ENCODE assay signal across 14 cellular contexts in genomic region chr22:40114411-40114810, GRCh38.
DNase-seq lines count a peak whose midpoint lies in the region; ATAC-seq and TF ChIP-seq lines count a peak whose summit lies in the region.
"Had no signal": no experiment of that assay in that cellular context is flagged by ENCODE, and none has a peak within 500 bp of the region (broad histone marks: within the 10 kb centered on the region; RNA-seq: fewer than 3 reads in every experiment).

No MANE protein-coding gene starts in this region.

- peaks cover 38 to 86% (median 74%) of the 10 kb centered on the region in 4 donors for H3K4me1 Mint-ChIP-seq in CD4-positive, CD25-positive, alpha-beta regulatory T cell
- peaks cover 95% of the 10 kb centered on the region for H3K4me1 Mint-ChIP-seq in CD4-positive, alpha-beta T cell (ENCODE audit: low read depth)
- H3K4me1 Mint-ChIP-seq in naive thymus-derived CD8-positive, alpha-beta T cell: peaks cover 42 to 91% (median 89%) of the 10 kb centered on the region in 4 donors

- H3K27me3 ChIP-seq in CD4-positive, CD25-positive, alpha-beta regulatory T cell (ENCODE audit: control insufficient read depth, insufficient read depth, low read length): no peaks in the 10 kb centered on the region
- H3K27me3 ChIP-seq in CD4-positive, alpha-beta T cell (ENCODE audit: control insufficient read depth, insufficient read depth, low read length): no peaks in the 10 kb centered on the region
- H3K27me3 ChIP-seq in A673 (replicated peaks; ENCODE audit: insufficient read depth, low read depth, low read length, poor library complexity): no peaks in the 10 kb centered on the region

- H3K27me3 Mint-ChIP-seq in CD4-positive, CD25-positive, alpha-beta regulatory T cell: no peaks in the 10 kb centered on the region
- no peaks in the 10 kb centered on the region for H3K27me3 Mint-ChIP-seq in CD4-positive, alpha-beta T cell
- no peaks in the 10 kb centered on the region for H3K27me3 Mint-ChIP-seq in naive thymus-derived CD8-positive, alpha-beta T cell
- H3K27me3 Mint-ChIP-seq: IgD-negative memory B cell had no signal

- CTCF ChIA-PET in CD4-positive, alpha-beta T cell (lab: Charles Lee): no interaction called here
- CTCF ChIA-PET in A673 (lab: Charles Lee): no interaction called here

- no TSS peak for BruUV-seq in A673 (replicated peaks; lab: Mats Ljungman, UMichigan)

- H3K36me3 ChIP-seq in CD4-positive, CD25-positive, alpha-beta regulatory T cell (ENCODE audit: control insufficient read depth, insufficient read depth, low read length): peaks cover 16% of the 10 kb centered on the region
- H3K36me3 ChIP-seq in A673 (ENCODE audit: insufficient read depth, low read length, poor library complexity, severe bottlenecking): no peaks in the 10 kb centered on the region

- POLR2A ChIA-PET in CD4-positive, alpha-beta T cell (lab: Charles Lee): interaction anchor here (0.5 to 5.6 kb wide), 2 partner anchors 70 to 129 kb away, joined by 3 to 46 read pairs; no protein-coding TSS in a partner anchor
- POLR2A ChIA-PET in naive thymus-derived CD8-positive, alpha-beta T cell (lab: Charles Lee): interaction anchor here (1.7 kb wide), 1 partner anchor 70 kb away, joined by 6 read pairs; no protein-coding TSS in a partner anchor
- POLR2A ChIA-PET in A673 (lab: Charles Lee; ENCODE audit: low non-redundant PET): no interaction called here

- H3K4me3 Mint-ChIP-seq in CD4-positive, CD25-positive, alpha-beta regulatory T cell: peak overlapping the region in 1 of 4 donors; percentile 50
- no peak overlapping the region for H3K4me3 Mint-ChIP-seq in CD4-positive, alpha-beta T cell
- H3K4me3 Mint-ChIP-seq in naive thymus-derived CD8-positive, alpha-beta T cell: peak overlapping the region in 5 of 10 donors; percentile 15 to 39 (median 26)
- H3K4me3 Mint-ChIP-seq: CD14-positive monocyte had no signal

- H3K27ac ChIP-seq in CD4-positive, CD25-positive, alpha-beta regulatory T cell (ENCODE audit: insufficient read depth, low read length, poor library complexity, severe bottlenecking): no peak overlapping the region
- H3K27ac ChIP-seq in CD4-positive, alpha-beta T cell (ENCODE audit: low read depth, low read length): no peak overlapping the region
- H3K27ac ChIP-seq in VCaP: peak overlapping the region; percentile 37
- no peak overlapping the region for H3K27ac ChIP-seq in A673 (ENCODE audit: low read depth, low read length, poor library complexity, severe bottlenecking)
- H3K27ac ChIP-seq: A549, GM23248 had no signal

- no peak for DNase-seq in CD4-positive, CD25-positive, alpha-beta regulatory T cell
- DNase-seq in CD4-positive, alpha-beta T cell: no peak
- no peak for DNase-seq in naive thymus-derived CD8-positive, alpha-beta T cell
- DNase-seq in A673 (ENCODE audit: low spot score) (no peak), sciatic nerve (ENCODE audit: low spot score) (no peak)
- DNase-seq: DMS79, GM23248 had no signal

- H3K4me3 ChIP-seq in CD4-positive, CD25-positive, alpha-beta regulatory T cell (ENCODE audit: low read depth, low read length): no peak overlapping the region
- no peak overlapping the region for H3K4me3 ChIP-seq in A673 (ENCODE audit: low read depth, low read length, poor library complexity, severe bottlenecking)
- H3K4me3 ChIP-seq: A549, GM12878, GM23248 had no signal

- H3K9me3 ChIP-seq in CD4-positive, CD25-positive, alpha-beta regulatory T cell (ENCODE audit: control insufficient read depth in 2 of 2, low read length in 2 of 2): no peaks in the 10 kb centered on the region
- H3K9me3 ChIP-seq in CD4-positive, alpha-beta T cell (ENCODE audit: control insufficient read depth, low read length): no peaks in the 10 kb centered on the region
- no peaks in the 10 kb centered on the region for H3K9me3 ChIP-seq in A673 (ENCODE audit: low read depth, low read length, poor library complexity, severe bottlenecking)
- H3K9me3 ChIP-seq: A549 had no signal

- no peak for ATAC-seq in CD4-positive, CD25-positive, alpha-beta regulatory T cell (ENCODE audit: low read depth in 2 of 2)
- no peak for ATAC-seq in CD4-positive, alpha-beta T cell (ENCODE audit: poor library complexity)
- ATAC-seq in naive thymus-derived CD8-positive, alpha-beta T cell: no peak
- ATAC-seq in sciatic nerve: no peak
- no peak for ATAC-seq in GM19351 (IDR thresholded peaks at IDR 0.05; ENCODE audit: unreplicated experiment)
- ATAC-seq: A549, GM12878, HCT116 had no signal

- H3K27ac Mint-ChIP-seq in CD4-positive, CD25-positive, alpha-beta regulatory T cell: peak overlapping the region in 2 of 3 donors; percentile 35 to 71
- peak overlapping the region; percentile 87 for H3K27ac Mint-ChIP-seq in CD4-positive, alpha-beta T cell
- peak overlapping the region in 9 of 10 donors; percentile 10 to 89 (median 86) for H3K27ac Mint-ChIP-seq in naive thymus-derived CD8-positive, alpha-beta T cell

- no peak for TF ChIP-seq CTCF in CD4-positive, alpha-beta T cell (IDR thresholded peaks at IDR 0.05)
- TF ChIP-seq CTCF in VCaP (conservative IDR thresholded peaks at IDR 0.05) (no peak), A673 (conservative IDR thresholded peaks at IDR 0.05; ENCODE audit: low read depth, low read length) (no peak)

- intact Hi-C loops in CD4-positive, alpha-beta T cell (cut with DNase I, micrococcal nuclease): loop anchor here (5.0 to 10.0 kb wide), 2 partner anchors 52 to 60 kb away; partner anchors contain the start of gene TNRC6B (in 1 of the 2)
- intact Hi-C loops in A673 (cut with micrococcal nuclease; ENCODE audit: unreplicated experiment): no loop called here
- intact Hi-C loops in sciatic nerve (cut with DNase I): no loop called here

- no peaks in the 10 kb centered on the region for H3K9me3 Mint-ChIP-seq in CD4-positive, CD25-positive, alpha-beta regulatory T cell
- H3K9me3 Mint-ChIP-seq in CD4-positive, alpha-beta T cell: no peaks in the 10 kb centered on the region
- H3K9me3 Mint-ChIP-seq in naive thymus-derived CD8-positive, alpha-beta T cell: no peaks in the 10 kb centered on the region
- H3K9me3 Mint-ChIP-seq: CD14-positive monocyte, IgD-negative memory B cell had no signal

- peaks cover 3% of the 10 kb centered on the region for H3K36me3 Mint-ChIP-seq in CD4-positive, CD25-positive, alpha-beta regulatory T cell
- peaks cover 12% of the 10 kb centered on the region for H3K36me3 Mint-ChIP-seq in CD4-positive, alpha-beta T cell (ENCODE audit: low read depth)
- H3K36me3 Mint-ChIP-seq in naive thymus-derived CD8-positive, alpha-beta T cell: peaks cover 0 to 7% (median 5%) of the 10 kb centered on the region in 3 donors
- H3K36me3 Mint-ChIP-seq: IgD-negative memory B cell had no signal

- H3K4me1 ChIP-seq in CD4-positive, CD25-positive, alpha-beta regulatory T cell (ENCODE audit: control insufficient read depth, insufficient read depth, low read length, poor library complexity, severe bottlenecking): peaks cover 41% of the 10 kb centered on the region
- H3K4me1 ChIP-seq in A673 (ENCODE audit: insufficient read depth, low read length, poor library complexity, severe bottlenecking): no peaks in the 10 kb centered on the region
- H3K4me1 ChIP-seq: A549 had no signal

Comparison
In these comparisons a context has a peak if more than half of its experiments do, and no peak if none do; other contexts are left out.
1. intact Hi-C loops: an anchor here in CD4-positive, alpha-beta T cell (5.0 to 10.0 kb wide); none called in A673 and sciatic nerve.